In genomic region chr6:14524319-14524718, GRCh38 we compare ENCODE assay signal across 15 cellular contexts.
DNase-seq lines count a peak whose midpoint lies in the region; ATAC-seq and TF ChIP-seq lines count a peak whose summit lies in the region.
"Had no signal": no experiment of that assay in that cellular context is flagged by ENCODE, and none has a peak within 500 bp of the region (broad histone marks: within the 10 kb centered on the region; RNA-seq: fewer than 3 reads in every experiment).

No MANE protein-coding gene starts in this region.

- H3K4me1 ChIP-seq in GM23248 (ENCODE audit: insufficient read depth) (peaks cover 9% of the 10 kb centered on the region), testis (no peaks in the 10 kb centered on the region)

- H3K9me2 ChIP-seq in GM23248 (ENCODE audit: insufficient read depth), result no peaks in the 10 kb centered on the region

- TF ChIP-seq POLR2A in testis (IDR thresholded peaks at IDR 0.05), result no peak

- TF ChIP-seq CTCF in cardiac fibroblast (IDR thresholded peaks at IDR 0.05; ENCODE audit: low read depth, low read length) (no peak), testis (IDR thresholded peaks at IDR 0.05) (no peak), WTC11 (IDR thresholded peaks at IDR 0.05) (no peak)

- DNase-seq in GM23248 (peak; percentile 89), cardiac fibroblast (ENCODE audit: low read depth in 2 of 2) (peak; percentile 71 to 74), kidney glomerular epithelial cell (lab: John Stamatoyannopoulos, UW) (peak; percentile 68), testis (peak; percentile 21), DMS114 treated with DMSO at 0.1 percent for 48 hours (lab: John Stamatoyannopoulos, UW; ENCODE audit: unreplicated experiment) (no peak), DMS79 treated with DMSO at 0.1 percent for 48 hours (lab: John Stamatoyannopoulos, UW) (no peak), WTC11 (ENCODE audit: low spot score) (no peak)
- DNase-seq: activated CD8-positive, alpha-beta T cell treated with anti-CD3 and anti-CD28 coated beads, Interleukin-2, amount 10 ng/mL, durations not matched to agents 7 days and 5 days; CD8-positive, alpha-beta T cell; Kasumi-1; NCI-H146; NCI-H446 treated with DMSO at 0.1 percent for 48 hours; stimulated activated naive CD4-positive, alpha-beta T cell had no signal

- no peaks in the 10 kb centered on the region for H3K36me3 ChIP-seq in GM23248 (ENCODE audit: low read depth)
- no peaks in the 10 kb centered on the region for H3K36me3 ChIP-seq in testis (ENCODE audit: low read depth, missing control alignments)
- H3K36me3 ChIP-seq: vagina had no signal

- intact Hi-C loops in testis (cut with DNase I; ENCODE audit: low total_unique reads), result no loop called here

- no peaks in the 10 kb centered on the region for H3K27me3 Mint-ChIP-seq in WTC11 (ENCODE audit: low read depth)

- H3K36me3 Mint-ChIP-seq in WTC11, result peaks cover 17% of the 10 kb centered on the region
- H3K36me3 Mint-ChIP-seq: CD8-positive, alpha-beta T cell had no signal

- no peak for ATAC-seq in WTC11
- ATAC-seq: activated CD8-positive, alpha-beta T cell treated with anti-CD3 and anti-CD28 coated beads, Interleukin-2, amount 10 ng/mL, durations not matched to agents 7 days and 5 days; CD8-positive, alpha-beta T cell had no signal

- in situ Hi-C loops in GM23248 (cut with MboI), result no loop called here

- POLR2A ChIA-PET in WTC11 (lab: Charles Lee), result interaction anchor here (0.7 kb wide), 1 partner anchor 204 kb away, joined by 4 read pairs; no protein-coding TSS in a partner anchor

- H4K20me1 ChIP-seq in GM23248 (ENCODE audit: insufficient read depth), result no peaks in the 10 kb centered on the region

- H3K9ac ChIP-seq in GM23248, result peak overlapping the region; percentile 51

- H3K4me2 ChIP-seq in GM23248 (ENCODE audit: unreplicated experiment), result peak overlapping the region; percentile 31

- CTCF ChIA-PET in WTC11 (lab: Charles Lee), result interaction anchor here (0.7 kb wide), 1 partner anchor 251 kb away, joined by 5 read pairs; no protein-coding TSS in a partner anchor

- WGBS in GM23248 (ENCODE audit: low coverage in 1 of 2, low lambda C conversion rate in 2 of 2, missing lambda C conversion rate in 2 of 2), 2 experiments, result 0 to 13% methylated on average over 3 of the region's 3 CpGs
- 44 to 60% methylated on average over 3 of the region's 3 CpGs for WGBS in testis, 2 donors

- no peak overlapping the region for H3K4me3 Mint-ChIP-seq in WTC11
- H3K4me3 Mint-ChIP-seq: activated CD8-positive, alpha-beta T cell treated with anti-CD3 and anti-CD28 coated beads, Interleukin-2, amount 10 ng/mL, durations not matched to agents 7 days and 5 days; CD8-positive, alpha-beta T cell had no signal

- H2AFZ ChIP-seq in GM23248, result peak overlapping the region; percentile 8; the same call in 1 of the 2 replicates

- H3K27me3 ChIP-seq in GM23248 (replicated peaks; ENCODE audit: insufficient read depth), result no peaks in the 10 kb centered on the region
- no peaks in the 10 kb centered on the region for H3K27me3 ChIP-seq in testis
- H3K27me3 ChIP-seq: vagina had no signal

- H3K9me3 ChIP-seq in GM23248 (ENCODE audit: low read depth), result peaks cover 4% of the 10 kb centered on the region
- H3K9me3 ChIP-seq in testis, result no peaks in the 10 kb centered on the region
- H3K9me3 ChIP-seq: vagina had no signal

- H3K9me3 Mint-ChIP-seq in WTC11, result peaks cover 32% of the 10 kb centered on the region

- H3K4me3 ChIP-seq in GM23248, result no peak overlapping the region
- H3K4me3 ChIP-seq in cardiac fibroblast (replicated peaks in 1 of 2; ENCODE audit: low read depth in 2 of 2, low read length in 2 of 2), result no peak overlapping the region
- H3K4me3 ChIP-seq in testis, result no peak overlapping the region
- H3K4me3 ChIP-seq: vagina had no signal

- no peaks in the 10 kb centered on the region for H3K4me1 Mint-ChIP-seq in WTC11

- H3K27ac ChIP-seq in GM23248 (peak overlapping the region; percentile 70), testis (no peak overlapping the region)
- H3K27ac ChIP-seq: vagina had no signal

- no peak overlapping the region for H3K27ac Mint-ChIP-seq in WTC11
- H3K27ac Mint-ChIP-seq: activated CD8-positive, alpha-beta T cell treated with anti-CD3 and anti-CD28 coated beads, Interleukin-2, amount 10 ng/mL, durations not matched to agents 7 days and 5 days; activated T-helper 2 cell treated with anti-CD3 and anti-CD28 coated beads, Interferon-gamma antibody, Interleukin-2, Interleukin-4, amounts not matched to agents 10 μg/mL and 5 μg/mL and 100 μg/mL, durations not matched to agents 14 hours and 24 hours and 36 hours; CD8-positive, alpha-beta T cell had no signal

- H3K79me2 ChIP-seq in GM23248 (ENCODE audit: insufficient read depth), result no peaks in the 10 kb centered on the region

- peaks cover 11% of the 10 kb centered on the region for H3F3A ChIP-seq in GM23248 (ENCODE audit: insufficient read depth)

TF ChIP-seq in WTC11, 78 proteins besides CTCF, POLR2A, EP300 and RAD21:
- no peak for TF ChIP-seq MAX (CRISPR knock-in tag; IDR thresholded peaks at IDR 0.05)
- no peak for TF ChIP-seq CREB1 (CRISPR knock-in tag; IDR thresholded peaks at IDR 0.05)
- TF ChIP-seq SOX15 (CRISPR knock-in tag; IDR thresholded peaks at IDR 0.05), result no peak
- TF ChIP-seq ERG (CRISPR knock-in tag; IDR thresholded peaks at IDR 0.05), result no peak
- no peak for TF ChIP-seq FOXP1 (CRISPR knock-in tag; IDR thresholded peaks at IDR 0.05; ENCODE audit: borderline replicate concordance)
- TF ChIP-seq ZBTB21 (CRISPR knock-in tag; IDR thresholded peaks at IDR 0.05; ENCODE audit: borderline replicate concordance), result no peak
- TF ChIP-seq, protein P1, sequence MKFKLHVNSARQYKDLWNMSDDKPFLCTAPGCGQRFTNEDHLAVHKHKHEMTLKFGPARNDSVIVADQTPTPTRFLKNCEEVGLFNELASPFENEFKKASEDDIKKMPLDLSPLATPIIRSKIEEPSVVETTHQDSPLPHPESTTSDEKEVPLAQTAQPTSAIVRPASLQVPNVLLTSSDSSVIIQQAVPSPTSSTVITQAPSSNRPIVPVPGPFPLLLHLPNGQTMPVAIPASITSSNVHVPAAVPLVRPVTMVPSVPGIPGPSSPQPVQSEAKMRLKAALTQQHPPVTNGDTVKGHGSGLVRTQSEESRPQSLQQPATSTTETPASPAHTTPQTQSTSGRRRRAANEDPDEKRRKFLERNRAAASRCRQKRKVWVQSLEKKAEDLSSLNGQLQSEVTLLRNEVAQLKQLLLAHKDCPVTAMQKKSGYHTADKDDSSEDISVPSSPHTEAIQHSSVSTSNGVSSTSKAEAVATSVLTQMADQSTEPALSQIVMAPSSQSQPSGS (CRISPR knock-in tag; IDR thresholded peaks at IDR 0.05; ENCODE audit: borderline replicate concordance, low read depth), result no peak
- TF ChIP-seq SP1 (CRISPR knock-in tag; conservative IDR thresholded peaks at IDR 0.05), result no peak
- no peak for TF ChIP-seq KAT7 (CRISPR knock-in tag; IDR thresholded peaks at IDR 0.05; ENCODE audit: borderline replicate concordance)
- TF ChIP-seq ZNF263 (CRISPR knock-in tag; IDR thresholded peaks at IDR 0.05; ENCODE audit: low read depth), result no peak
- TF ChIP-seq, protein P2, sequence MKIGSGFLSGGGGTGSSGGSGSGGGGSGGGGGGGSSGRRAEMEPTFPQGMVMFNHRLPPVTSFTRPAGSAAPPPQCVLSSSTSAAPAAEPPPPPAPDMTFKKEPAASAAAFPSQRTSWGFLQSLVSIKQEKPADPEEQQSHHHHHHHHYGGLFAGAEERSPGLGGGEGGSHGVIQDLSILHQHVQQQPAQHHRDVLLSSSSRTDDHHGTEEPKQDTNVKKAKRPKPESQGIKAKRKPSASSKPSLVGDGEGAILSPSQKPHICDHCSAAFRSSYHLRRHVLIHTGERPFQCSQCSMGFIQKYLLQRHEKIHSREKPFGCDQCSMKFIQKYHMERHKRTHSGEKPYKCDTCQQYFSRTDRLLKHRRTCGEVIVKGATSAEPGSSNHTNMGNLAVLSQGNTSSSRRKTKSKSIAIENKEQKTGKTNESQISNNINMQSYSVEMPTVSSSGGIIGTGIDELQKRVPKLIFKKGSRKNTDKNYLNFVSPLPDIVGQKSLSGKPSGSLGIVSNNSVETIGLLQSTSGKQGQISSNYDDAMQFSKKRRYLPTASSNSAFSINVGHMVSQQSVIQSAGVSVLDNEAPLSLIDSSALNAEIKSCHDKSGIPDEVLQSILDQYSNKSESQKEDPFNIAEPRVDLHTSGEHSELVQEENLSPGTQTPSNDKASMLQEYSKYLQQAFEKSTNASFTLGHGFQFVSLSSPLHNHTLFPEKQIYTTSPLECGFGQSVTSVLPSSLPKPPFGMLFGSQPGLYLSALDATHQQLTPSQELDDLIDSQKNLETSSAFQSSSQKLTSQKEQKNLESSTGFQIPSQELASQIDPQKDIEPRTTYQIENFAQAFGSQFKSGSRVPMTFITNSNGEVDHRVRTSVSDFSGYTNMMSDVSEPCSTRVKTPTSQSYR (CRISPR knock-in tag; IDR thresholded peaks at IDR 0.05), result no peak
- TF ChIP-seq SMAD4 (CRISPR knock-in tag; IDR thresholded peaks at IDR 0.05), result no peak
- no peak for TF ChIP-seq ZNF416 (CRISPR knock-in tag; IDR thresholded peaks at IDR 0.05)

Comparison
In these comparisons a context has a peak if more than half of its experiments do, and no peak if none do; other contexts are left out.
1. DNase-seq: peak in GM23248 (single experiment), cardiac fibroblast (2 of 2), kidney glomerular epithelial cell (single experiment) and testis (single experiment); none in DMS114 treated with DMSO at 0.1 percent for 48 hours (single experiment), DMS79 treated with DMSO at 0.1 percent for 48 hours (single experiment) and WTC11 (single experiment).